Comparison of ENCODE assay signal across 8 cellular contexts in genomic region chr11:117232022-117232878, GRCh38. TPM values are rescaled to one million over a fixed set of nuclear protein-coding genes. Genes with fewer than 3 reads are reported as not detected.
DNase-seq lines count a peak whose midpoint lies in the region; ATAC-seq, FAIRE-seq and TF ChIP-seq lines count a peak whose summit lies in the region.

Gene PCSK7, minus strand, starts transcription at chr11:117232073. Its CDS starts 2,229 bp downstream, at chr11:117229844.
Gene RNF214, plus strand, starts transcription at chr11:117232671. Its CDS starts 1,602 bp downstream, at chr11:117234273.

- DNase-seq in A172 (ENCODE audit: low spot score) (peak; percentile 32), NCI-H2171 treated with DMSO at 0.1 percent for 48 hours (lab: John Stamatoyannopoulos, UW) (peak; percentile 68), cerebellar cortex (ENCODE audit: low spot score) (peak; percentile 72), kidney (peak; percentile 93)
- peak; percentile 48 for DNase-seq in activated CD4-positive, CD25-positive, alpha-beta regulatory T cell treated with anti-CD3 and anti-CD28 coated beads, Interleukin-2, amount 50 U/mL, for 16 hours (ENCODE audit: low read depth, low spot score)
- peak; percentile 81 for DNase-seq in stimulated activated CD4-positive, alpha-beta T cell treated with anti-CD3 and anti-CD28 coated beads, Interleukin-15, amount 100 ng/mL, for 24 hours

- peaks cover 12 to 19% of the 10 kb centered on the region in 2 donors for H3K4me1 ChIP-seq in kidney (ENCODE audit: control insufficient read depth in 1 of 2, insufficient read depth in 1 of 2, low read depth in 1 of 2, low read length in 2 of 2)

- intact Hi-C loops in kidney (cut with DNase I): no loop called here

- TF ChIP-seq CTCF in kidney (IDR thresholded peaks at IDR 0.05; ENCODE audit: borderline replicate concordance, extremely low read depth, insufficient read depth): peak; percentile 81

- peak within 1 kb of the TSS; percentile 97 to 98 for H3K4me3 ChIP-seq in kidney (ENCODE audit: low read length in 2 of 2)

- ATAC-seq in GM18505 (IDR thresholded peaks at IDR 0.05; ENCODE audit: unreplicated experiment) (peak; percentile 75), HG03025 (IDR thresholded peaks at IDR 0.05; ENCODE audit: low FRiP score, unreplicated experiment) (peak; percentile 70)

- peak within 1 kb of the TSS; percentile 91 to 92 for H3K27ac ChIP-seq in kidney (ENCODE audit: low read depth in 2 of 2, low read length in 2 of 2)

- H3K9ac ChIP-seq in kidney (ENCODE audit: low read length in 2 of 2): peak within 1 kb of the TSS; percentile 93 to 94

- FAIRE-seq in kidney (lab: Jason Lieb, UNC): no peak

- no peaks in the 10 kb centered on the region for H3K9me3 ChIP-seq in kidney (ENCODE audit: control insufficient read depth in 1 of 2, low read length in 2 of 2)

- peaks cover 9 to 14% of the 10 kb centered on the region in 2 donors for H3K36me3 ChIP-seq in kidney (ENCODE audit: control insufficient read depth in 1 of 2, insufficient read depth in 2 of 2, low read length in 2 of 2)

- peak; percentile 83 for TF ChIP-seq POLR2A in GM18505 (IDR thresholded peaks at IDR 0.05; ENCODE audit: borderline replicate concordance, extremely low read depth, insufficient read depth, insufficient read length)

RNA-seq across cellular contexts. Expression of gene PCSK7, which starts in this region (rescaled TPM):
- total RNA-seq in A172 (2014; rRNA removed; shearing (Covaris generic)): 21.3 and 24.1 TPM in 2 replicates
- total RNA-seq in kidney: 70.2 TPM
- polyA plus RNA-seq in kidney (ENCODE audit: insufficient read depth, low read depth, low replicate concordance): 14.5 TPM

RNA-seq across cellular contexts. Expression of gene RNF214, which starts in this region (rescaled TPM):
- total RNA-seq in A172 (2014; rRNA removed; shearing (Covaris generic)): 5.1 and 10.4 TPM in 2 replicates
- 24.7 TPM for total RNA-seq in kidney
- polyA plus RNA-seq in kidney (ENCODE audit: insufficient read depth, low read depth, low replicate concordance): 8.5 TPM

Comparison
In these comparisons a context has a peak if more than half of its experiments do, and no peak if none do; other contexts are left out.
1. Peak in every context shown above with its lines: DNase-seq, ATAC-seq, H3K4me3 ChIP-seq and H3K27ac ChIP-seq.
2. DNase-seq: peak in every context shown above with its lines; median percentile 93 in kidney; 81 in stimulated activated CD4-positive, alpha-beta T cell treated with anti-CD3 and anti-CD28 coated beads, Interleukin-15, amount 100 ng/mL, for 24 hours; 72 in cerebellar cortex; 68 in NCI-H2171 treated with DMSO at 0.1 percent for 48 hours; 48 in activated CD4-positive, CD25-positive, alpha-beta regulatory T cell treated with anti-CD3 and anti-CD28 coated beads, Interleukin-2, amount 50 U/mL, for 16 hours; 32 in A172.